ENCODE assay signal across 13 cellular contexts in the genomic region with DNA sequence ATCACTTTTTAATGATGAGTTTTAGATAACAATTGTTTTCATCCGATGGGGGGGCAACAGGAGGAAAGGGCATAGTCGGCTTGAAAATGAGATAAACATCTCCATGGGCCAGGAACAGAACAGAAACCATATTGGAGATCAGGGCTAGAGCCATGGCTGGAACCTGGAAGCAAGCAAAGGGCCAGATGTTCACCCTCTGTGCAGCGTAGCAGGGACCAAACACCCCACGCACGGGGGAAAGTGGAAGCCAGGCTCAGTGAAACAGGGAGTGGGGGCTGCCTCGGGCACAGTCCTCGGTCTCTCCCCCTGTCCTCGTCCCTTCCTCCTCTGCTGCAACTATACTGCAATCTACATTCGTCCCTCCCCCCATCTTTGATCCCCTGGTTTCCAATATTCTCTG.
DNase-seq lines count a peak whose midpoint lies in the region; ATAC-seq and TF ChIP-seq lines count a peak whose summit lies in the region.
"Had no signal": no experiment of that assay in that cellular context is flagged by ENCODE, and none has a peak within 500 bp of the region (broad histone marks: within the 10 kb centered on the region; RNA-seq: fewer than 3 reads in every experiment).

No MANE protein-coding gene starts in this region.

- no peak for TF ChIP-seq POLR2A in vagina (IDR thresholded peaks at IDR 0.05)

- H3K9me3 ChIP-seq in mucosa of stomach (ENCODE audit: control insufficient read depth, low read length) (no peaks in the 10 kb centered on the region), vagina (no peaks in the 10 kb centered on the region)

- no peaks in the 10 kb centered on the region for H3K9me3 Mint-ChIP-seq in stimulated activated naive CD8-positive, alpha-beta T cell treated with anti-CD3 and anti-CD28 coated beads, Interleukin-15, Interleukin-2, amounts not matched to agents 100 ng/mL and 50 ng/mL, for 24 hours
- peaks cover 0 to 2% (median 0%) of the 10 kb centered on the region in 5 experiments for H3K9me3 Mint-ChIP-seq in brain

- peak overlapping the region; percentile 75 for H3K27ac ChIP-seq in vagina

- intact Hi-C loops in vagina (cut with DNase I), result no loop called here

- DNase-seq in stimulated activated naive CD8-positive, alpha-beta T cell treated with anti-CD3 and anti-CD28 coated beads, Interleukin-15, Interleukin-2, amounts not matched to agents 100 U/mL and 50 U/mL, for 24 hours, result no peak
- no peak for DNase-seq in vagina (ENCODE audit: extremely low spot score in 2 of 2)
- no peak for DNase-seq in superior temporal gyrus (ENCODE audit: extremely low spot score)
- DNase-seq in mucosa of gallbladder (ENCODE audit: low spot score), result no peak
- DNase-seq: activated CD8-positive, alpha-beta memory T cell treated with anti-CD3 and anti-CD28 coated beads, Interleukin-2, amount 10 ng/mL, durations not matched to agents 7 days and 5 days; foreskin melanocyte; NCI-H1417; NCI-H524 treated with DMSO at 0.1 percent for 48 hours; nucleus accumbens had no signal

- H3K27me3 ChIP-seq in mucosa of stomach (ENCODE audit: control insufficient read depth, insufficient read depth, low read length) (no peaks in the 10 kb centered on the region), vagina (no peaks in the 10 kb centered on the region)

- H3K27ac Mint-ChIP-seq in stimulated activated naive CD8-positive, alpha-beta T cell treated with anti-CD3 and anti-CD28 coated beads, Interleukin-15, Interleukin-2, amounts not matched to agents 100 ng/mL and 50 ng/mL, for 24 hours, result no peak overlapping the region
- peak overlapping the region in 3 of 5 experiments; percentile 25 to 52 (median 49) for H3K27ac Mint-ChIP-seq in brain
- H3K27ac Mint-ChIP-seq: activated CD8-positive, alpha-beta memory T cell treated with anti-CD3 and anti-CD28 coated beads, Interleukin-2, amount 10 ng/mL, durations not matched to agents 7 days and 5 days had no signal

- no peaks in the 10 kb centered on the region for H3K36me3 ChIP-seq in mucosa of stomach (ENCODE audit: control insufficient read depth, insufficient read depth, low read length)
- H3K36me3 ChIP-seq in vagina, result no peaks in the 10 kb centered on the region

- ATAC-seq in stimulated activated naive CD8-positive, alpha-beta T cell treated with anti-CD3 and anti-CD28 coated beads, Interleukin-15, Interleukin-2, amounts not matched to agents 100 U/mL and 50 U/mL, for 24 hours, result no peak
- ATAC-seq in HG03354 (IDR thresholded peaks at IDR 0.05; ENCODE audit: poor library complexity, severe bottlenecking, unreplicated experiment), result no peak
- ATAC-seq: activated CD8-positive, alpha-beta memory T cell treated with anti-CD3 and anti-CD28 coated beads, Interleukin-2, amount 10 ng/mL, durations not matched to agents 7 days and 5 days had no signal

- H3K4me1 ChIP-seq in mucosa of stomach (ENCODE audit: control insufficient read depth, insufficient read depth, low read length) (peaks cover 60% of the 10 kb centered on the region), vagina (peaks cover 67% of the 10 kb centered on the region)

- peak overlapping the region; percentile 16 for H3K4me3 Mint-ChIP-seq in stimulated activated naive CD8-positive, alpha-beta T cell treated with anti-CD3 and anti-CD28 coated beads, Interleukin-15, Interleukin-2, amounts not matched to agents 100 ng/mL and 50 ng/mL, for 24 hours
- H3K4me3 Mint-ChIP-seq in brain, result no peak overlapping the region
- H3K4me3 Mint-ChIP-seq: activated CD8-positive, alpha-beta memory T cell treated with anti-CD3 and anti-CD28 coated beads, Interleukin-2, amount 10 ng/mL, durations not matched to agents 7 days and 5 days had no signal

- H3K4me3 ChIP-seq in mucosa of stomach (ENCODE audit: low read length) (no peak overlapping the region), vagina (no peak overlapping the region)

- H3K36me3 Mint-ChIP-seq in stimulated activated naive CD8-positive, alpha-beta T cell treated with anti-CD3 and anti-CD28 coated beads, Interleukin-15, Interleukin-2, amounts not matched to agents 100 ng/mL and 50 ng/mL, for 24 hours (ENCODE audit: low read depth), result no peaks in the 10 kb centered on the region
- peaks cover 5% of the 10 kb centered on the region for H3K36me3 Mint-ChIP-seq in brain
- H3K36me3 Mint-ChIP-seq: activated CD8-positive, alpha-beta memory T cell treated with anti-CD3 and anti-CD28 coated beads, Interleukin-2, amount 10 ng/mL, durations not matched to agents 7 days and 5 days had no signal

- H3K9ac ChIP-seq in mucosa of stomach (ENCODE audit: low read length), result peak overlapping the region; percentile 37

- TF ChIP-seq CTCF in brain (conservative IDR thresholded peaks at IDR 0.05) (no peak), vagina (IDR thresholded peaks at IDR 0.05) (no peak)

- no peaks in the 10 kb centered on the region for H3K27me3 Mint-ChIP-seq in stimulated activated naive CD8-positive, alpha-beta T cell treated with anti-CD3 and anti-CD28 coated beads, Interleukin-15, Interleukin-2, amounts not matched to agents 100 ng/mL and 50 ng/mL, for 24 hours
- peaks cover 3% of the 10 kb centered on the region for H3K27me3 Mint-ChIP-seq in brain
- H3K27me3 Mint-ChIP-seq: activated CD8-positive, alpha-beta memory T cell treated with anti-CD3 and anti-CD28 coated beads, Interleukin-2, amount 10 ng/mL, durations not matched to agents 7 days and 5 days had no signal

- H3K4me1 Mint-ChIP-seq in stimulated activated naive CD8-positive, alpha-beta T cell treated with anti-CD3 and anti-CD28 coated beads, Interleukin-15, Interleukin-2, amounts not matched to agents 100 ng/mL and 50 ng/mL, for 24 hours (ENCODE audit: low read depth), result peaks cover 78% of the 10 kb centered on the region
- H3K4me1 Mint-ChIP-seq in brain, result peaks cover 76% of the 10 kb centered on the region
